In the genomic region with DNA sequence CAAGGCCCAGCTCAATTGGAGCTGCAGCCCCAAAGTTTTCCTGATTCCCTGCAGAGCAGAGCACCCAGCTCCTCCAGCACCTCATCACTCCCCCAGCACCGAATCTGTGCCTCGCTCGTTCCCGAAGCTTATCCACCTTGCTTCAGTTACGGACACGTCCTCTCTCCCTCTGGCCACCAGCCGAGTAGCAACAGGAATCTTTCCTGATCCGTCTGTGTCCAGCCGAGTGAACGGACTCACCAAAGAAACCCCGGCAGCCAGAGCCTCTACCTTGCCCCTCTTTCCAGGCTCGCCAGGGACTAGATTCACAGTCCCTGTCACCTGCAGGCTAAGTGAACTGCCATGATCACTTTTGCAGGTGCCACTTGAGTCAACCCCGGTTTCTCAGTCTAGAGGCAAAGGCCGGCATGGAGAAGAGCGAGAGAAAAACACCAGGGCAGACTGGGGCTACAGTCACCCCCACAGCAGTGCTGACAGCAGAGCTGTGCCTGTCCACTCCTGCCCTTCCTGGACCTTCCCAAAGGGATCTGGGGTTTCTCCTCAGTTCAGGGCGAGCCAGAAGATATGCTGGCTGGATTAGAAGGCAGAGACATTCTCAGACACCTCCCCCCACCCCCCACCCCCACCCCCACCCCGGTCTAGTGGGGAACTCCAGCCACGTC, we compare ENCODE assay signal across 12 cellular contexts. TPM values are rescaled to one million over a fixed set of nuclear protein-coding genes. Genes with fewer than 3 reads are reported as not detected.
A peak's percentile ranks its signal among the peaks of the same experiment; 100 is the strongest.
DNase-seq lines count a peak whose midpoint lies in the region; ATAC-seq lines count a peak whose summit lies in the region.
"Had no signal": no experiment of that assay in that cellular context is flagged by ENCODE, and none has a peak within 500 bp of the region (broad histone marks: within the 10 kb centered on the region; RNA-seq: fewer than 3 reads in every experiment).

No MANE protein-coding gene starts in this region.

- H3K27me3 Mint-ChIP-seq in T-helper 17 cell (no peaks in the 10 kb centered on the region), memory B cell (no peaks in the 10 kb centered on the region)
- H3K27me3 Mint-ChIP-seq: activated naive CD8-positive, alpha-beta T cell treated with anti-CD3 and anti-CD28 coated beads, Interleukin-2, amount 10 ng/mL, durations not matched to agents 7 days and 5 days had no signal

- DNase-seq in Right ventricle myocardium inferior (ENCODE audit: missing footprints) (no peak), Right ventricle myocardium superior (no peak), T-helper 17 cell (no peak), memory B cell (ENCODE audit: low spot score in 2 of 2) (no peak), NCI-H510A treated with DMSO at 0.1 percent for 48 hours (lab: John Stamatoyannopoulos, UW) (no peak), NCI-H1694 treated with DMSO at 0.1 percent for 48 hours (lab: John Stamatoyannopoulos, UW) (no peak)

- H3K4me1 Mint-ChIP-seq in T-helper 17 cell = peaks cover 10% of the 10 kb centered on the region
- H3K4me1 Mint-ChIP-seq in memory B cell = peaks cover 8% of the 10 kb centered on the region
- H3K4me1 Mint-ChIP-seq: activated naive CD8-positive, alpha-beta T cell treated with anti-CD3 and anti-CD28 coated beads, Interleukin-2, amount 10 ng/mL, durations not matched to agents 7 days and 5 days; neural crest cell had no signal

- H3K4me3 Mint-ChIP-seq in T-helper 17 cell (no peak overlapping the region), memory B cell (no peak overlapping the region)
- H3K4me3 Mint-ChIP-seq: activated naive CD8-positive, alpha-beta T cell treated with anti-CD3 and anti-CD28 coated beads, Interleukin-2, amount 10 ng/mL, durations not matched to agents 7 days and 5 days; endodermal cell; neural crest cell had no signal

- H3K9me3 Mint-ChIP-seq in memory B cell = no peaks in the 10 kb centered on the region
- H3K9me3 Mint-ChIP-seq: activated naive CD8-positive, alpha-beta T cell treated with anti-CD3 and anti-CD28 coated beads, Interleukin-2, amount 10 ng/mL, durations not matched to agents 7 days and 5 days; endodermal cell; neural crest cell had no signal

- H3K27ac Mint-ChIP-seq in T-helper 17 cell (peak overlapping the region; percentile 86), memory B cell (peak overlapping the region; percentile 91)
- H3K27ac Mint-ChIP-seq: activated naive CD8-positive, alpha-beta T cell treated with anti-CD3 and anti-CD28 coated beads, Interleukin-2, amount 10 ng/mL, durations not matched to agents 7 days and 5 days; endodermal cell had no signal

- intact Hi-C loops in Right ventricle myocardium inferior (cut with DNase I) = loop anchor here (2.0 to 5.0 kb wide), 2 partner anchors 45 to 335 kb away; a partner anchor contains a TSS
- intact Hi-C loops in Right ventricle myocardium superior (cut with DNase I) = loop anchor here (5.0 to 10.0 kb wide), 2 partner anchors 163 to 335 kb away; a partner anchor contains a TSS

- H3K36me3 Mint-ChIP-seq in T-helper 17 cell (ENCODE audit: low read depth) (peaks cover 4% of the 10 kb centered on the region), memory B cell (peaks cover 8% of the 10 kb centered on the region)

- ATAC-seq in Right ventricle myocardium inferior (peak; percentile 4), Right ventricle myocardium superior (ENCODE audit: poor library complexity) (no peak), T-helper 17 cell (no peak), memory B cell (ENCODE audit: low read depth) (no peak), GM21367 (IDR thresholded peaks at IDR 0.05; ENCODE audit: unreplicated experiment) (no peak), GM21786 (IDR thresholded peaks at IDR 0.05; ENCODE audit: unreplicated experiment) (no peak)

- H3K9me3 ChIP-seq in T-helper 17 cell (ENCODE audit: control insufficient read depth, low read length, poor library complexity, severe bottlenecking) = no peaks in the 10 kb centered on the region
- H3K9me3 ChIP-seq: body of pancreas had no signal

RNA-seq across cellular contexts. Expression of a gene that starts 32.3 kb away (rescaled TPM):
- total RNA-seq in Right ventricle myocardium inferior (23.2 TPM), Right ventricle myocardium superior (20.0 TPM), T-helper 17 cell (10 to 100 TPM; 18.3 to 24.2 TPM)
